In the genomic region with DNA sequence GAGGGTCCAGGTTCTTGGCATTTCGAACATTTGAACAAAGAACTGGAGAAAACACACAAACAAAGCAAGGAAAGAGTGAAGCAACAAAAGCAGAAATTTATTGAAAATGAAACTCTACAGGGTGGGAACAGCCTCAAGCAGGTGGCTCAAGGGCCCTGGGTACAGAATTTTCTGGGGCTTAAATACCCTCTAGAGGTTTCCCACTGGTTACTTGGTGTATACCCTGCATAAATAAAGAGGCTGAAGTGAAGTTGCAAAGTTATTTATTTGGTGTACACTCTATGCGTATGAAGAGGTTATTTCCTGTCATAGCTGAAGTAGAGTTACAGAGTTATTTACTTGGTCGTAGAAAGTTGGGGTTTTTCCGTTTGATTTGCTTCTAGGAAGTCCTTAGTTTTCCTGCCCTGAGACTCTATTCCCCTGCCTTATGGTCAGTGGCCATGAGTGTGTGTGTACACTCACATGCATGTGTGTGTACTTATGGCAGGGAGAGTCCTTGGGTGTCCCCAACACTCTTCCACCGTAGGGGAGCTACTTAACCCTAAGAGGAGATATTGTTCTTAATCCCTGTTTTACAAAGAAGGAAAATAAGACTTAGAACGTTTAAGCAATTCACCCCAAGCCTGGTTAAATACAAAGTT, we compare ENCODE assay signal across 2 cellular contexts.
TF ChIP-seq lines count a peak whose summit lies in the region.

No MANE protein-coding gene starts in this region.

TF ChIP-seq in GM23338, 12 proteins besides CTCF, POLR2A, EP300 and RAD21 (continues in another document):
- no peak for TF ChIP-seq POLR2AphosphoS5 (IDR thresholded peaks at IDR 0.05; ENCODE audit: low read depth)
- no peak for TF ChIP-seq JUNB (IDR thresholded peaks at IDR 0.05; ENCODE audit: unreplicated experiment)
- TF ChIP-seq ZNF331 (CRISPR knock-in tag; IDR thresholded peaks at IDR 0.05; ENCODE audit: low read depth) = no peak
- TF ChIP-seq ETS1 (IDR thresholded peaks at IDR 0.05) = no peak
- TF ChIP-seq CREB1 (CRISPR knock-in tag; IDR thresholded peaks at IDR 0.05; ENCODE audit: low read depth) = no peak
- TF ChIP-seq ZNF114 (CRISPR knock-in tag; IDR thresholded peaks at IDR 0.05) = no peak
- TF ChIP-seq, protein P1, sequence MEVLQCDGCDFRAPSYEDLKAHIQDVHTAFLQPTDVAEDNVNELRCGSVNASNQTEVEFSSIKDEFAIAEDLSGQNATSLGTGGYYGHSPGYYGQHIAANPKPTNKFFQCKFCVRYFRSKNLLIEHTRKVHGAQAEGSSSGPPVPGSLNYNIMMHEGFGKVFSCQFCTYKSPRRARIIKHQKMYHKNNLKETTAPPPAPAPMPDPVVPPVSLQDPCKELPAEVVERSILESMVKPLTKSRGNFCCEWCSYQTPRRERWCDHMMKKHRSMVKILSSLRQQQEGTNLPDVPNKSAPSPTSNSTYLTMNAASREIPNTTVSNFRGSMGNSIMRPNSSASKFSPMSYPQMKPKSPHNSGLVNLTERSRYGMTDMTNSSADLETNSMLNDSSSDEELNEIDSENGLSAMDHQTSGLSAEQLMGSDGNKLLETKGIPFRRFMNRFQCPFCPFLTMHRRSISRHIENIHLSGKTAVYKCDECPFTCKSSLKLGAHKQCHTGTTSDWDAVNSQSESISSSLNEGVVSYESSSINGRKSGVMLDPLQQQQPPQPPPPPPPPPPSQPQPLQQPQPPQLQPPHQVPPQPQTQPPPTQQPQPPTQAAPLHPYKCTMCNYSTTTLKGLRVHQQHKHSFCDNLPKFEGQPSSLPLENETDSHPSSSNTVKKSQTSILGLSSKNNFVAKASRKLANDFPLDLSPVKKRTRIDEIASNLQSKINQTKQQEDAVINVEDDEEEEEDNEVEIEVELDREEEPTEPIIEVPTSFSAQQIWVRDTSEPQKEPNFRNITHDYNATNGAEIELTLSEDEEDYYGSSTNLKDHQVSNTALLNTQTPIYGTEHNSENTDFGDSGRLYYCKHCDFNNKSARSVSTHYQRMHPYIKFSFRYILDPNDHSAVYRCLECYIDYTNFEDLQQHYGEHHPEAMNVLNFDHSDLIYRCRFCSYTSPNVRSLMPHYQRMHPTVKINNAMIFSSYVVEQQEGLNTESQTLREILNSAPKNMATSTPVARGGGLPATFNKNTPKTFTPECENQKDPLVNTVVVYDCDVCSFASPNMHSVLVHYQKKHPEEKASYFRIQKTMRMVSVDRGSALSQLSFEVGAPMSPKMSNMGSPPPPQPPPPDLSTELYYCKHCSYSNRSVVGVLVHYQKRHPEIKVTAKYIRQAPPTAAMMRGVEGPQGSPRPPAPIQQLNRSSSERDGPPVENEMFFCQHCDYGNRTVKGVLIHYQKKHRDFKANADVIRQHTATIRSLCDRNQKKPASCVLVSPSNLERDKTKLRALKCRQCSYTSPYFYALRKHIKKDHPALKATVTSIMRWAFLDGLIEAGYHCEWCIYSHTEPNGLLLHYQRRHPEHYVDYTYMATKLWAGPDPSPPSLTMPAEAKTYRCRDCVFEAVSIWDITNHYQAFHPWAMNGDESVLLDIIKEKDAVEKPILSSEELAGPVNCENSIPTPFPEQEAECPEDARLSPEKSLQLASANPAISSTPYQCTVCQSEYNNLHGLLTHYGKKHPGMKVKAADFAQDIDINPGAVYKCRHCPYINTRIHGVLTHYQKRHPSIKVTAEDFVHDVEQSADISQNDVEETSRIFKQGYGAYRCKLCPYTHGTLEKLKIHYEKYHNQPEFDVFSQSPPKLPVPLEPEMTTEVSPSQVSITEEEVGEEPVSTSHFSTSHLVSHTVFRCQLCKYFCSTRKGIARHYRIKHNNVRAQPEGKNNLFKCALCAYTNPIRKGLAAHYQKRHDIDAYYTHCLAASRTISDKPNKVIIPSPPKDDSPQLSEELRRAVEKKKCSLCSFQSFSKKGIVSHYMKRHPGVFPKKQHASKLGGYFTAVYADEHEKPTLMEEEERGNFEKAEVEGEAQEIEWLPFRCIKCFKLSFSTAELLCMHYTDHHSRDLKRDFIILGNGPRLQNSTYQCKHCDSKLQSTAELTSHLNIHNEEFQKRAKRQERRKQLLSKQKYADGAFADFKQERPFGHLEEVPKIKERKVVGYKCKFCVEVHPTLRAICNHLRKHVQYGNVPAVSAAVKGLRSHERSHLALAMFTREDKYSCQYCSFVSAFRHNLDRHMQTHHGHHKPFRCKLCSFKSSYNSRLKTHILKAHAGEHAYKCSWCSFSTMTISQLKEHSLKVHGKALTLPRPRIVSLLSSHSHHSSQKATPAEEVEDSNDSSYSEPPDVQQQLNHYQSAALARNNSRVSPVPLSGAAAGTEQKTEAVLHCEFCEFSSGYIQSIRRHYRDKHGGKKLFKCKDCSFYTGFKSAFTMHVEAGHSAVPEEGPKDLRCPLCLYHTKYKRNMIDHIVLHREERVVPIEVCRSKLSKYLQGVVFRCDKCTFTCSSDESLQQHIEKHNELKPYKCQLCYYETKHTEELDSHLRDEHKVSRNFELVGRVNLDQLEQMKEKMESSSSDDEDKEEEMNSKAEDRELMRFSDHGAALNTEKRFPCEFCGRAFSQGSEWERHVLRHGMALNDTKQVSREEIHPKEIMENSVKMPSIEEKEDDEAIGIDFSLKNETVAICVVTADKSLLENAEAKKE (CRISPR knock-in tag; IDR thresholded peaks at IDR 0.05) = no peak
- no peak for TF ChIP-seq NANOG (IDR thresholded peaks at IDR 0.05; ENCODE audit: borderline replicate concordance)
- no peak for TF ChIP-seq EZH2phosphoT487 (IDR thresholded peaks at IDR 0.05; ENCODE audit: unreplicated experiment)
- TF ChIP-seq EZH2 (IDR thresholded peaks at IDR 0.05; ENCODE audit: low read depth, unreplicated experiment) = no peak

TF ChIP-seq in GM12878, 131 proteins besides CTCF, POLR2A, EP300 and RAD21:
- TF ChIP-seq BHLHE40 (IDR thresholded peaks at IDR 0.05; ENCODE audit: borderline replicate concordance in 1 of 2, low read depth in 2 of 2, low read length in 1 of 2) (no peak), FOXK2 (IDR thresholded peaks at IDR 0.05) (no peak), LARP7 (IDR thresholded peaks at IDR 0.05) (no peak), SMAD1 (IDR thresholded peaks at IDR 0.05; ENCODE audit: low read depth, partially characterized antibody) (no peak), FOXM1 (IDR thresholded peaks at IDR 0.05; ENCODE audit: low read depth, low read length) (no peak), SIX5 (IDR thresholded peaks at IDR 0.05; ENCODE audit: low read depth, low read length, severe bottlenecking) (no peak), STAT3 (IDR thresholded peaks at IDR 0.05; ENCODE audit: low read depth, low read length) (no peak), YBX1 (IDR thresholded peaks at IDR 0.05) (no peak), IKZF1 (conservative IDR thresholded peaks at IDR 0.05) (no peak), FOS (IDR thresholded peaks at IDR 0.05; ENCODE audit: borderline replicate concordance, extremely low read depth, insufficient read length) (no peak), BMI1 (IDR thresholded peaks at IDR 0.05; ENCODE audit: borderline replicate concordance) (no peak), MEF2A (IDR thresholded peaks at IDR 0.05; ENCODE audit: insufficient read depth, low read depth, low read length) (no peak), KDM1A (IDR thresholded peaks at IDR 0.05; ENCODE audit: borderline replicate concordance) (no peak)
- TF ChIP-seq, protein P2, sequence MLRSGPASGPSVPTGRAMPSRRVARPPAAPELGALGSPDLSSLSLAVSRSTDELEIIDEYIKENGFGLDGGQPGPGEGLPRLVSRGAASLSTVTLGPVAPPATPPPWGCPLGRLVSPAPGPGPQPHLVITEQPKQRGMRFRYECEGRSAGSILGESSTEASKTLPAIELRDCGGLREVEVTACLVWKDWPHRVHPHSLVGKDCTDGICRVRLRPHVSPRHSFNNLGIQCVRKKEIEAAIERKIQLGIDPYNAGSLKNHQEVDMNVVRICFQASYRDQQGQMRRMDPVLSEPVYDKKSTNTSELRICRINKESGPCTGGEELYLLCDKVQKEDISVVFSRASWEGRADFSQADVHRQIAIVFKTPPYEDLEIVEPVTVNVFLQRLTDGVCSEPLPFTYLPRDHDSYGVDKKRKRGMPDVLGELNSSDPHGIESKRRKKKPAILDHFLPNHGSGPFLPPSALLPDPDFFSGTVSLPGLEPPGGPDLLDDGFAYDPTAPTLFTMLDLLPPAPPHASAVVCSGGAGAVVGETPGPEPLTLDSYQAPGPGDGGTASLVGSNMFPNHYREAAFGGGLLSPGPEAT (IDR thresholded peaks at IDR 0.05; ENCODE audit: low read depth) = no peak
